10 cellular contexts compared by ENCODE assay signal in genomic region chr20:62405981-62406513, GRCh38. TPM values are rescaled to one million over a fixed set of nuclear protein-coding genes. Genes with fewer than 3 reads are reported as not detected.
A peak's percentile ranks its signal among the peaks of the same experiment; 100 is the strongest.
DNase-seq lines count a peak whose midpoint lies in the region; ATAC-seq, FAIRE-seq and TF ChIP-seq lines count a peak whose summit lies in the region.
"Had no signal": no experiment of that assay in that cellular context is flagged by ENCODE, and none has a peak within 500 bp of the region (broad histone marks: within the 10 kb centered on the region; RNA-seq: fewer than 3 reads in every experiment).

No MANE protein-coding gene starts in this region.

- BruUV-seq in K562 (replicated peaks; lab: Mats Ljungman, UMichigan): no TSS peak

- H3K4me1 ChIP-seq in K562 (replicated peaks in 1 of 2; ENCODE audit: control insufficient read depth in 2 of 2, insufficient read depth in 2 of 2, low read length in 2 of 2): peaks cover 17 to 90% of the 10 kb centered on the region in 2 experiments
- H3K4me1 ChIP-seq in lower lobe of right lung: peaks cover 34% of the 10 kb centered on the region
- H3K4me1 ChIP-seq in upper lobe of left lung: peaks cover 28 to 39% (median 34%) of the 10 kb centered on the region in 4 donors

- H3K27ac ChIP-seq in K562 (ENCODE audit: extremely low read depth, low read depth, low read length): no peak overlapping the region; the same call in 2 of the 3 replicates
- H3K27ac ChIP-seq in lower lobe of right lung: no peak overlapping the region
- H3K27ac ChIP-seq in upper lobe of left lung: no peak overlapping the region

- peaks cover 2% of the 10 kb centered on the region for H3K36me3 Mint-ChIP-seq in activated T-cell treated with anti-CD3 and anti-CD28 coated beads, Interleukin-2, amount 50 U/mL, for 4 hours (ENCODE audit: insufficient read depth)

- 53% methylated on average over 8 of the region's 10 CpGs for WGBS in K562 (ENCODE audit: insufficient coverage, low coverage, missing lambda C conversion rate)
- WGBS in upper lobe of left lung, 2 donors: 60 to 65% methylated on average over 10 of the region's 10 CpGs

- peak overlapping the region; percentile 63 to 94 for H3K9ac ChIP-seq in K562 (ENCODE audit: insufficient read depth in 1 of 2, low read depth in 2 of 2, low read length in 2 of 2)

- H4K20me1 ChIP-seq in K562 (replicated peaks; ENCODE audit: control insufficient read depth, insufficient read depth, low read length): 0 out of 2 replicates have a peak, but pooled peaks cover 8% of the 10 kb centered on the region

- H3K4me3 ChIP-seq in K562: peak overlapping the region; percentile 58
- peak overlapping the region; percentile 70 for H3K4me3 ChIP-seq in lower lobe of right lung
- H3K4me3 ChIP-seq in upper lobe of left lung: peak overlapping the region in 3 of 4 donors; percentile 72 to 76 (median 72)

- H3K9me1 ChIP-seq in K562 (ENCODE audit: control insufficient read depth, insufficient read depth, low read length): peaks cover 4% of the 10 kb centered on the region

- H3K4me1 Mint-ChIP-seq in activated T-cell treated with anti-CD3 and anti-CD28 coated beads, Interleukin-2, amount 50 U/mL, for 4 hours (ENCODE audit: low read depth): peaks cover 27% of the 10 kb centered on the region

- CTCF ChIA-PET in K562 (lab: Yijun Ruan, JAX; ENCODE audit: low intra/inter-chr PET ratio): interaction anchor here (0.7 kb wide), 1 partner anchor 106 kb away, joined by 3 read pairs; no protein-coding TSS in a partner anchor

- H3K36me3 ChIP-seq in K562 (ENCODE audit: control insufficient read depth, insufficient read depth, low read length) (peaks cover 9% of the 10 kb centered on the region; the same call in 1 of the 3 replicates), lower lobe of right lung (peaks cover 6% of the 10 kb centered on the region), upper lobe of left lung (no peaks in the 10 kb centered on the region)

- no peak for ATAC-seq in activated T-cell treated with anti-CD3 and anti-CD28 coated beads, Interleukin-2, amount 50 U/mL, for 4 hours
- ATAC-seq in K562 (no peak), lower lobe of right lung (no peak), upper lobe of left lung (ENCODE audit: low FRiP score in 2 of 2) (no peak), GM19397 (IDR thresholded peaks at IDR 0.05; ENCODE audit: unreplicated experiment) (no peak)

- peak overlapping the region; percentile 70 for H3K4me2 ChIP-seq in K562 (ENCODE audit: insufficient read depth, low read length)

- no peaks in the 10 kb centered on the region for H3K9me3 ChIP-seq in K562 (replicated peaks; ENCODE audit: control insufficient read depth, insufficient read depth, low read depth, low read length)
- H3K9me3 ChIP-seq in lower lobe of right lung: no peaks in the 10 kb centered on the region
- no peaks in the 10 kb centered on the region for H3K9me3 ChIP-seq in upper lobe of left lung

- no peak for TF ChIP-seq POLR2A in K562 (conservative IDR thresholded peaks at IDR 0.05)
- no peak for TF ChIP-seq POLR2A in upper lobe of left lung (IDR thresholded peaks at IDR 0.05)

- no peak for TF ChIP-seq RAD21 in K562 (CRISPR knock-in tag; conservative IDR thresholded peaks at IDR 0.05 in 1 of 2, IDR thresholded peaks at IDR 0.05 in 1 of 2)

- intact Hi-C loops in K562 (cut with micrococcal nuclease) (loop anchor here (5.0 kb wide), 1 partner anchor 81 kb away; no protein-coding TSS in a partner anchor), lower lobe of right lung (cut with DNase I) (no loop called here)

- no peaks in the 10 kb centered on the region for H3K9me3 Mint-ChIP-seq in activated T-cell treated with anti-CD3 and anti-CD28 coated beads, Interleukin-2, amount 50 U/mL, for 4 hours

- TF ChIP-seq CTCF in K562 (IDR thresholded peaks at IDR 0.05 in 2 of 3, conservative IDR thresholded peaks at IDR 0.05 in 1 of 3; ENCODE audit: insufficient read depth in 2 of 3, low read depth in 1 of 3, low read length in 3 of 3) (no peak), lower lobe of right lung (IDR thresholded peaks at IDR 0.05) (no peak), upper lobe of left lung (IDR thresholded peaks at IDR 0.05) (no peak)

- in situ Hi-C loops in K562 (cut with MboI): no loop called here

- peaks cover 14% of the 10 kb centered on the region for H3K79me2 ChIP-seq in K562 (ENCODE audit: control insufficient read depth, insufficient read depth, low read length)

- FAIRE-seq in K562 (lab: Jason Lieb, UNC): no peak

- no peaks in the 10 kb centered on the region for H3K27me3 Mint-ChIP-seq in activated T-cell treated with anti-CD3 and anti-CD28 coated beads, Interleukin-2, amount 50 U/mL, for 4 hours (ENCODE audit: low read depth)

- H3K4me3 Mint-ChIP-seq in activated T-cell treated with anti-CD3 and anti-CD28 coated beads, Interleukin-2, amount 50 U/mL, for 4 hours: peak overlapping the region; percentile 80

- no peak overlapping the region for H2AFZ ChIP-seq in K562 (ENCODE audit: low read depth, low read length)

- H3K27me3 ChIP-seq in K562 (ENCODE audit: control insufficient read depth in 2 of 2, insufficient read depth in 2 of 2, low read length in 2 of 2) (no peaks in the 10 kb centered on the region), lower lobe of right lung (ENCODE audit: low read depth) (no peaks in the 10 kb centered on the region), upper lobe of left lung (no peaks in the 10 kb centered on the region)

- TF ChIP-seq EP300 in K562 (IDR thresholded peaks at IDR 0.05; ENCODE audit: low read length) (no peak), upper lobe of left lung (IDR thresholded peaks at IDR 0.05) (no peak)

- POLR2A ChIA-PET in K562 (lab: Yijun Ruan, JAX): no interaction called here

- DNase-seq in activated T-cell treated with anti-CD3 and anti-CD28 coated beads, Interleukin-2, amount 50 U/mL, for 4 hours: no peak
- DNase-seq in activated T-cell treated with anti-CD3 and anti-CD28 coated beads for 4 hours (no peak), K562 (ENCODE audit: extremely low read depth in 1 of 4, low spot score in 3 of 4) (peak in 1 of 4 experiments; percentile 41), lower lobe of right lung (no peak), upper lobe of left lung (peak in 1 of 2 donors; percentile 26), NCI-H82 (lab: John Stamatoyannopoulos, UW) (no peak), GM03348 (ENCODE audit: low spot score) (no peak)
- DNase-seq: DMS79 treated with DMSO at 0.1 percent for 48 hours had no signal

RNA-seq across cellular contexts. Expression of gene CABLES2, which starts 1.0 kb away (rescaled TPM):
- total RNA-seq in activated T-cell treated with anti-CD3 and anti-CD28 coated beads, Interleukin-2, amount 50 U/mL, for 4 hours: 1 to 10 TPM; 6.1 to 7.9 (median 6.9) TPM
- 3.6 and 7.1 TPM in 2 replicates for total RNA-seq in K562 (2011; cell fraction: chromatin; rRNA removed; ENCODE audit: low replicate concordance)
- 3.0 and 3.3 TPM in 2 replicates for total RNA-seq in K562 (2011; cell fraction: nucleolus; rRNA removed)
- total RNA-seq in K562 (2011; cell fraction: nucleoplasm; rRNA removed): 2.5 and 3.0 TPM in 2 replicates
- total RNA-seq in K562 (2014; rRNA removed) (1.2 and 2.0 TPM in 2 replicates), K562 (2014; rRNA removed; fragmentation: Illumina TruSeq; extraction: Trizol) (0.93 and 1.3 TPM in 2 replicates), K562 (2015; rRNA removed; fragmentation: Illumina TruSeq; extraction: Trizol) (1.4 and 1.6 TPM in 2 replicates), K562 (2021) (3.7 and 4.2 TPM in 2 replicates), lower lobe of right lung (4.5 TPM), upper lobe of left lung (1 to 10 TPM; 2.2 to 5.2 (median 4.0) TPM)
- polyA plus RNA-seq in K562 (2011; rRNA removed) (2.2 and 2.5 TPM in 2 replicates), K562 (2014; fragmentation: Illumina TruSeq; extraction: Trizol) (2.7 and 3.2 TPM in 2 replicates), K562 (2014; fragmentation: Nextera tagmentation; extraction: Ambion mirVana) (under 1 TPM; 0.46 to 0.72 TPM), K562 (2014; rRNA removed) (2.1 and 2.2 TPM in 2 replicates)
- polyA plus RNA-seq in K562 (2011; cell fraction: cytosol; rRNA removed): 2.6 and 3.8 TPM in 2 replicates
- 5.3 and 9.0 TPM in 2 replicates for polyA plus RNA-seq in K562 (2011; cell fraction: nucleus; rRNA removed)
- polyA plus RNA-seq in K562 (2012): 3.9 and 7.7 TPM in 2 replicates
- polyA minus RNA-seq in K562 (2011; rRNA and poly(A)+ RNA removed): 1.1 and 1.7 TPM in 2 replicates
- polyA minus RNA-seq in K562 (2011; cell fraction: cytosol; rRNA and poly(A)+ RNA removed): 5.1 and 5.4 TPM in 2 replicates
- polyA minus RNA-seq in K562 (2011; cell fraction: nucleus; rRNA and poly(A)+ RNA removed): 1.6 and 1.7 TPM in 2 replicates

RNA-seq across cellular contexts. Expression of gene RPS21, which starts 19.1 kb away (rescaled TPM):
- 1,000 to 10,000 TPM; 2,653 to 2,730 (median 2,725) TPM for total RNA-seq in activated T-cell treated with anti-CD3 and anti-CD28 coated beads, Interleukin-2, amount 50 U/mL, for 4 hours
- 256 and 439 TPM in 2 replicates for total RNA-seq in K562 (2011; cell fraction: chromatin; rRNA removed; ENCODE audit: low replicate concordance)
- total RNA-seq in K562 (2011; cell fraction: nucleolus; rRNA removed): 1,390 and 1,394 TPM in 2 replicates
- 1,168 and 2,200 TPM in 2 replicates for total RNA-seq in K562 (2011; cell fraction: nucleoplasm; rRNA removed)
- total RNA-seq in K562 (2014; rRNA removed) (1,801 and 2,504 TPM in 2 replicates), K562 (2014; rRNA removed; fragmentation: Illumina TruSeq; extraction: Trizol) (1,196 and 1,380 TPM in 2 replicates), K562 (2015; rRNA removed; fragmentation: Illumina TruSeq; extraction: Trizol) (1,567 and 1,716 TPM in 2 replicates), K562 (2021) (3,091 and 3,491 TPM in 2 replicates), lower lobe of right lung (1,104 TPM), upper lobe of left lung (1,000 to 10,000 TPM in 3 of 6 donors, 100 to 1,000 TPM in 2, 10 to 100 TPM in 1; 94.6 to 1,381 (median 998) TPM)
- polyA plus RNA-seq in K562 (2011; rRNA removed) (5,647 and 7,256 TPM in 2 replicates), K562 (2014; fragmentation: Illumina TruSeq; extraction: Trizol) (1,908 and 2,386 TPM in 2 replicates), K562 (2014; fragmentation: Nextera tagmentation; extraction: Ambion mirVana) (1,000 to 10,000 TPM; 3,588 to 3,968 TPM), K562 (2014; rRNA removed) (3,958 and 4,439 TPM in 2 replicates)
- 8,200 and 10,658 TPM in 2 replicates for polyA plus RNA-seq in K562 (2011; cell fraction: cytosol; rRNA removed)
- 3,206 and 5,803 TPM in 2 replicates for polyA plus RNA-seq in K562 (2011; cell fraction: nucleus; rRNA removed)
- polyA plus RNA-seq in K562 (2012): 4,519 and 5,994 TPM in 2 replicates
- polyA minus RNA-seq in K562 (2011; rRNA and poly(A)+ RNA removed): 1,429 and 1,744 TPM in 2 replicates
- 755 and 891 TPM in 2 replicates for polyA minus RNA-seq in K562 (2011; cell fraction: cytosol; rRNA and poly(A)+ RNA removed)
- 430 and 792 TPM in 2 replicates for polyA minus RNA-seq in K562 (2011; cell fraction: nucleus; rRNA and poly(A)+ RNA removed)

RNA-seq across cellular contexts. Expression of gene RBBP8NL, which starts 21.3 kb away (rescaled TPM):
- not detected for total RNA-seq in activated T-cell treated with anti-CD3 and anti-CD28 coated beads, Interleukin-2, amount 50 U/mL, for 4 hours
- not detected in 2 replicates for total RNA-seq in K562 (2011; cell fraction: chromatin; rRNA removed; ENCODE audit: low replicate concordance)
- total RNA-seq in K562 (2011; cell fraction: nucleolus; rRNA removed): not detected in 2 replicates
- not detected in 2 replicates for total RNA-seq in K562 (2011; cell fraction: nucleoplasm; rRNA removed)
- total RNA-seq in K562 (2014; rRNA removed) (not detected in 2 replicates), K562 (2014; rRNA removed; fragmentation: Illumina TruSeq; extraction: Trizol) (not detected in 2 replicates), K562 (2015; rRNA removed; fragmentation: Illumina TruSeq; extraction: Trizol) (not detected in 2 replicates), K562 (2021) (not detected in 2 replicates), lower lobe of right lung (2.0 TPM), upper lobe of left lung (1 to 10 TPM in 4 of 6 donors, under 1 TPM in 1, not detected in 1; 0.51 to 6.3 (median 1.9) TPM)
- polyA plus RNA-seq in K562 (2011; rRNA removed) (not detected in 2 replicates), K562 (2014; fragmentation: Illumina TruSeq; extraction: Trizol) (not detected in 2 replicates), K562 (2014; fragmentation: Nextera tagmentation; extraction: Ambion mirVana) (not detected), K562 (2014; rRNA removed) (not detected in 2 replicates)
- 0.04 TPM in 1 of 2 replicates, not detected in the other for polyA plus RNA-seq in K562 (2011; cell fraction: cytosol; rRNA removed)
- 0.09 TPM in 1 of 2 replicates, not detected in the other for polyA plus RNA-seq in K562 (2011; cell fraction: nucleus; rRNA removed)
- polyA plus RNA-seq in K562 (2012): not detected in 2 replicates
- not detected in 2 replicates for polyA minus RNA-seq in K562 (2011; rRNA and poly(A)+ RNA removed)
- not detected in 2 replicates for polyA minus RNA-seq in K562 (2011; cell fraction: cytosol; rRNA and poly(A)+ RNA removed)
- not detected in 2 replicates for polyA minus RNA-seq in K562 (2011; cell fraction: nucleus; rRNA and poly(A)+ RNA removed)
- total RNA-seq: renal cortical epithelial cell had no signal

RNA-seq across cellular contexts. Expression of gene LAMA5, which starts 38.9 kb away (rescaled TPM):
- 1 to 10 TPM in 1 of 3 donors, under 1 TPM in 2; 0.82 to 1.0 (median 0.84) TPM for total RNA-seq in activated T-cell treated with anti-CD3 and anti-CD28 coated beads, Interleukin-2, amount 50 U/mL, for 4 hours
- total RNA-seq in K562 (2011; cell fraction: chromatin; rRNA removed; ENCODE audit: low replicate concordance): 218 and 612 TPM in 2 replicates
- total RNA-seq in K562 (2011; cell fraction: nucleolus; rRNA removed): 256 and 378 TPM in 2 replicates
- total RNA-seq in K562 (2011; cell fraction: nucleoplasm; rRNA removed): 206 and 238 TPM in 2 replicates
- total RNA-seq in K562 (2014; rRNA removed) (26.4 and 38.3 TPM in 2 replicates), K562 (2014; rRNA removed; fragmentation: Illumina TruSeq; extraction: Trizol) (2.2 and 3.2 TPM in 2 replicates), K562 (2015; rRNA removed; fragmentation: Illumina TruSeq; extraction: Trizol) (11.3 and 11.7 TPM in 2 replicates), K562 (2021) (86.4 and 101 TPM in 2 replicates), lower lobe of right lung (282 TPM), upper lobe of left lung (1,000 to 10,000 TPM in 1 of 6 donors, 100 to 1,000 TPM in 5; 176 to 1,019 (median 307) TPM)
- polyA plus RNA-seq in K562 (2011; rRNA removed) (4.4 and 10.0 TPM in 2 replicates), K562 (2014; fragmentation: Illumina TruSeq; extraction: Trizol) (7.8 and 20.0 TPM in 2 replicates), K562 (2014; fragmentation: Nextera tagmentation; extraction: Ambion mirVana) (under 1 TPM; 0.31 to 0.48 TPM), K562 (2014; rRNA removed) (60.2 and 67.3 TPM in 2 replicates)
- 3.9 and 11.1 TPM in 2 replicates for polyA plus RNA-seq in K562 (2011; cell fraction: cytosol; rRNA removed)
- polyA plus RNA-seq in K562 (2011; cell fraction: nucleus; rRNA removed): 130 and 166 TPM in 2 replicates
- polyA plus RNA-seq in K562 (2012): 49.7 and 63.1 TPM in 2 replicates
- 1.5 and 1.9 TPM in 2 replicates for polyA minus RNA-seq in K562 (2011; rRNA and poly(A)+ RNA removed)
- 11.0 and 21.3 TPM in 2 replicates for polyA minus RNA-seq in K562 (2011; cell fraction: cytosol; rRNA and poly(A)+ RNA removed)
- polyA minus RNA-seq in K562 (2011; cell fraction: nucleus; rRNA and poly(A)+ RNA removed): 33.7 and 42.1 TPM in 2 replicates
